30 cellular contexts compared by ENCODE assay signal in the genomic region with DNA sequence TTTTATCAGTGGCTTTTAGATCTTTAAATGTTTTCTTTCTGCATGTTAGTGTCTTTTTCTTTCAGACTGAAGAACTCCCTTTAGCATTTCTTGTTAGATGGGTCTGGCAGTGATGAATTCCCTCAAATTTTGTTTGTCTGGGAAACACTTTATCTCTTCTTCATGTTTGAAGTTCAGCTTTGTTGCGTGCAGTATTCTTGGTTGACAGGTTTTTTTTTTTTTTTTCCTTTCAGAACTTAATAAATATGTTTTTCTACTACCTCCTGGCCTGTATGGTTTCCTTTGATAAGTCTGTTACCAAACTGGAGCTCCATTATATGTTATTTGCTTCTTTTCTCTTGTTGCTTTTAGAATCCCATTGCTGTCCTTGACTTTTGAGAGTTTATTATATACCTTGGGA.
"Had no signal": no experiment of that assay in that cellular context is flagged by ENCODE, and none has a peak within 500 bp of the region (broad histone marks: within the 10 kb centered on the region; RNA-seq: fewer than 3 reads in every experiment).

No MANE protein-coding gene starts in this region.

- H3K4me3 ChIP-seq: adrenal gland, ascending aorta, body of pancreas, breast epithelium, cardiac muscle cell had no signal

- ATAC-seq: activated naive CD4-positive, alpha-beta T cell treated with anti-CD3 and anti-CD28 coated beads, Interleukin-2, amount 50 U/mL, for 72 hours; activated naive CD8-positive, alpha-beta T cell treated with anti-CD3 and anti-CD28 coated beads, Interleukin-2, amount 50 U/mL, for 24 hours; activated T-cell treated with anti-CD3 and anti-CD28 coated beads, Interleukin-2, amount 50 U/mL, for 4 hours; activated T-cell treated with anti-CD3 and anti-CD28 coated beads, Interleukin-2, amount 50 U/mL, for 72 hours; activated T-helper 17 cell treated with anti-CD3 and anti-CD28 coated beads, Interleukin-2, amount 50 U/mL, for 72 hours; body of pancreas had no signal

- H3K36me3 ChIP-seq: adrenal gland, ascending aorta, brain microvascular endothelial cell, breast epithelium, cardiac muscle cell had no signal

- DNase-seq: activated effector memory CD4-positive, alpha-beta T cell treated with anti-CD3 and anti-CD28 coated beads, Interleukin-2, amount 50 U/mL, for 16 hours; activated effector memory CD4-positive, alpha-beta T cell treated with Interleukin-2 at 50 U/mL for 16 hours; activated gamma-delta T cell; activated gamma-delta T cell treated with Interleukin-2 at 50 U/mL for 16 hours; activated naive CD4-positive, alpha-beta T cell; activated naive CD4-positive, alpha-beta T cell treated with anti-CD3 and anti-CD28 coated beads for 36 hours; activated naive CD4-positive, alpha-beta T cell treated with anti-CD3 and anti-CD28 coated beads, Interleukin-2, amount 10 ng/mL, durations not matched to agents 7 days and 5 days; activated naive CD4-positive, alpha-beta T cell treated with anti-CD3 and anti-CD28 coated beads, Interleukin-2, amount 50 U/mL, for 16 hours; activated naive CD4-positive, alpha-beta T cell treated with Interleukin-2 at 50 U/mL for 16 hours; activated naive CD8-positive, alpha-beta T cell treated with anti-CD3 and anti-CD28 coated beads for 36 hours; activated naive CD8-positive, alpha-beta T cell treated with anti-CD3 and anti-CD28 coated beads, Interleukin-2, amount 10 ng/mL, durations not matched to agents 7 days and 5 days; activated naive CD8-positive, alpha-beta T cell treated with anti-CD3 and anti-CD28 coated beads, Interleukin-2, amount 50 U/mL, for 24 hours; activated T-cell treated with anti-CD3 and anti-CD28 coated beads, Interleukin-2, amount 50 U/mL, for 4 hours; activated T-cell treated with anti-CD3 and anti-CD28 coated beads, Interleukin-2, amount 50 U/mL, for 48 hours; activated T-cell treated with anti-CD3 and anti-CD28 coated beads, Interleukin-2, amount 50 U/mL, for 72 hours; adrenal gland; amniotic stem cell; amygdala; anterior cingulate cortex; aorta; body of pancreas; brain microvascular endothelial cell; caudate nucleus; central memory CD4-positive, alpha-beta T cell; cerebellar nuclear complex had no signal

- H3K4me1 ChIP-seq: adrenal gland, ascending aorta, body of pancreas, breast epithelium had no signal

- H3K27ac ChIP-seq: adrenal gland, ascending aorta, body of pancreas, brain microvascular endothelial cell, breast epithelium, cardiac muscle cell had no signal
